1 cellular context compared by ENCODE assay signal in genomic region chr17:20268700-20269475, GRCh38.
TF ChIP-seq lines count a peak whose summit lies in the region.

No MANE protein-coding gene starts in this region.

TF ChIP-seq in WTC11, 78 proteins besides CTCF, POLR2A, EP300 and RAD21 (continued from another document):
- TF ChIP-seq ATF6 (CRISPR knock-in tag; IDR thresholded peaks at IDR 0.05) (no peak), ZNF512 (CRISPR knock-in tag; IDR thresholded peaks at IDR 0.05; ENCODE audit: borderline replicate concordance) (no peak), E2F4 (CRISPR knock-in tag; IDR thresholded peaks at IDR 0.05; ENCODE audit: borderline replicate concordance, low read depth) (no peak), ELF4 (CRISPR knock-in tag; IDR thresholded peaks at IDR 0.05; ENCODE audit: low read depth) (no peak), FOXJ3 (CRISPR knock-in tag; IDR thresholded peaks at IDR 0.05; ENCODE audit: borderline replicate concordance) (no peak)
